1 cellular context compared by ENCODE assay signal in the genomic region with DNA sequence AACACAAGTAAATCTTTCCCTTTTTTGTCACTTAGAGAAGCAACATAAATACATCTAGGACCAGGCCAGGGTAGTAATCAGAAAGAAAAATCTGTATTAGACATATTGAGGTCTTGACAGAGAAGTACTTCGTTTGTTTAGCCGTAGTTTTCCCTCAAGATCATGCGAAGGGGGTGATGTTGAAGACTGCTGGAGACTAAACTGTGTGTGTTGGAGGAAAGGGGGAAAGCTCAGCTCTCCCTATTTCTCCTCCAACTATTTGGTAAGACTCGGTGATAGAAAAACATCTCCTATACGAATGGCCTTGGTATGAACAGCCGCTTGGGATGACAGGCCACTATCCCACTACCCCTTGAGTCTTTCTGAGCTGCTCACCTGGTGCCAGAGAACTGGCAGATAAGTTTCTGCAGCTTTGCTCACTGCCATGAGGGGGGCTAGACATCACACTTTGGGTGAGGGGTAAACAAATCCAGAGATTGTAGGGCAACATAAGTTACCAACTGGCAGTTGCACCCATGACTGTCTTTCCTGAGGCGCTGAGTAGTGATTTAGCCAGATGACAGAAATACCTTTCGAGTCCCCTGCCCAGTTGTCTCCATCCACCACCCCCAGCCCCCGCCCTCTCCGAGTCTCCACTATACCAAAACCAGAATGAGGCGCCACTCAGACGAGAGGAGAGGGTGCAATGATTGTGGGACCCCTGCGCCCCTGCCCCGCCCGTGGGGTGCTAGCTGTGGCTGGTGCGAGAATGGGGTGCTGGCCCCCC.
TF ChIP-seq lines count a peak whose summit lies in the region.

No MANE protein-coding gene starts in this region.

TF ChIP-seq in HepG2, 621 proteins besides CTCF, POLR2A, EP300 and RAD21:
- TF ChIP-seq NCOA1 (CRISPR knock-in tag; IDR thresholded peaks at IDR 0.05), result 0 out of 2 replicates have a peak, but pooled peaks have one; percentile 4
- TF ChIP-seq MEF2D (CRISPR knock-in tag; IDR thresholded peaks at IDR 0.05), result no peak
- TF ChIP-seq ZZZ3 (CRISPR knock-in tag; IDR thresholded peaks at IDR 0.05; ENCODE audit: borderline replicate concordance), result no peak
- TF ChIP-seq ZNF20 (CRISPR knock-in tag; IDR thresholded peaks at IDR 0.05), result no peak
- TF ChIP-seq HNRNPUL1 (IDR thresholded peaks at IDR 0.05; ENCODE audit: low read depth, low read length), result no peak
- no peak for TF ChIP-seq NR1H2 (CRISPR knock-in tag; IDR thresholded peaks at IDR 0.05; ENCODE audit: borderline replicate concordance, low read depth)
- TF ChIP-seq ZC3H4 (CRISPR knock-in tag; IDR thresholded peaks at IDR 0.05; ENCODE audit: borderline replicate concordance), result no peak
- no peak for TF ChIP-seq MATR3 (CRISPR knock-in tag; IDR thresholded peaks at IDR 0.05)
- TF ChIP-seq, protein P1, sequence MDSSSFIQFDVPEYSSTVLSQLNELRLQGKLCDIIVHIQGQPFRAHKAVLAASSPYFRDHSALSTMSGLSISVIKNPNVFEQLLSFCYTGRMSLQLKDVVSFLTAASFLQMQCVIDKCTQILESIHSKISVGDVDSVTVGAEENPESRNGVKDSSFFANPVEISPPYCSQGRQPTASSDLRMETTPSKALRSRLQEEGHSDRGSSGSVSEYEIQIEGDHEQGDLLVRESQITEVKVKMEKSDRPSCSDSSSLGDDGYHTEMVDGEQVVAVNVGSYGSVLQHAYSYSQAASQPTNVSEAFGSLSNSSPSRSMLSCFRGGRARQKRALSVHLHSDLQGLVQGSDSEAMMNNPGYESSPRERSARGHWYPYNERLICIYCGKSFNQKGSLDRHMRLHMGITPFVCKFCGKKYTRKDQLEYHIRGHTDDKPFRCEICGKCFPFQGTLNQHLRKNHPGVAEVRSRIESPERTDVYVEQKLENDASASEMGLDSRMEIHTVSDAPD (CRISPR knock-in tag; IDR thresholded peaks at IDR 0.05), result 0 out of 2 replicates have a peak, but pooled peaks have one; percentile 0
- TF ChIP-seq, protein P2, sequence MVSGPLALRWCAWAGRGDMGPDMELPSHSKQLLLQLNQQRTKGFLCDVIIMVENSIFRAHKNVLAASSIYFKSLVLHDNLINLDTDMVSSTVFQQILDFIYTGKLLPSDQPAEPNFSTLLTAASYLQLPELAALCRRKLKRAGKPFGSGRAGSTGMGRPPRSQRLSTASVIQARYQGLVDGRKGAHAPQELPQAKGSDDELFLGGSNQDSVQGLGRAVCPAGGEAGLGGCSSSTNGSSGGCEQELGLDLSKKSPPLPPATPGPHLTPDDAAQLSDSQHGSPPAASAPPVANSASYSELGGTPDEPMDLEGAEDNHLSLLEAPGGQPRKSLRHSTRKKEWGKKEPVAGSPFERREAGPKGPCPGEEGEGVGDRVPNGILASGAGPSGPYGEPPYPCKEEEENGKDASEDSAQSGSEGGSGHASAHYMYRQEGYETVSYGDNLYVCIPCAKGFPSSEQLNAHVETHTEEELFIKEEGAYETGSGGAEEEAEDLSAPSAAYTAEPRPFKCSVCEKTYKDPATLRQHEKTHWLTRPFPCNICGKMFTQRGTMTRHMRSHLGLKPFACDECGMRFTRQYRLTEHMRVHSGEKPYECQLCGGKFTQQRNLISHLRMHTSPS (CRISPR knock-in tag; IDR thresholded peaks at IDR 0.05; ENCODE audit: low read depth), result no peak; the same call in 1 of the 2 replicates
- 0 out of 2 replicates have a peak, but pooled peaks have one; percentile 8 for TF ChIP-seq TSC22D2 (CRISPR knock-in tag; IDR thresholded peaks at IDR 0.05; ENCODE audit: borderline replicate concordance)
